32 cellular contexts compared by ENCODE assay signal in genomic region chr14:104632781-104633180, GRCh38. TPM values are rescaled to one million over a fixed set of nuclear protein-coding genes. Genes with fewer than 3 reads are reported as not detected.
A peak's percentile ranks its signal among the peaks of the same experiment; 100 is the strongest.
DNase-seq lines count a peak whose midpoint lies in the region; ATAC-seq, FAIRE-seq and TF ChIP-seq lines count a peak whose summit lies in the region.
"Had no signal": no experiment of that assay in that cellular context is flagged by ENCODE, and none has a peak within 500 bp of the region (broad histone marks: within the 10 kb centered on the region; RNA-seq: fewer than 3 reads in every experiment).

No MANE protein-coding gene starts in this region.

- no peaks in the 10 kb centered on the region for H3K4me1 ChIP-seq in osteoblast (ENCODE audit: insufficient read depth, low read length)
- H3K4me1 ChIP-seq: Caco-2, SJCRH30 had no signal

- no peaks in the 10 kb centered on the region for H4K20me1 ChIP-seq in osteoblast (ENCODE audit: insufficient read depth, low read length)

- peaks cover 5% of the 10 kb centered on the region for H3K27me3 ChIP-seq in osteoblast (ENCODE audit: insufficient read depth, low read length)

- no peak for ATAC-seq in HG03196 (IDR thresholded peaks at IDR 0.05; ENCODE audit: unreplicated experiment)
- ATAC-seq: CD8-positive, alpha-beta T cell; K562; Right ventricle myocardium inferior; SK-N-SH treated with all-trans-retinoic acid at 6 μM for 48 hours had no signal

- peak overlapping the region; percentile 90 for H3K27ac ChIP-seq in cingulate gyrus (ENCODE audit: low read depth, low read length)
- no peak overlapping the region for H3K27ac ChIP-seq in osteoblast (ENCODE audit: low read depth, low read length)
- H3K27ac ChIP-seq: A549, C4-2B, PC-9, SJCRH30 had no signal

- H3K9me3 ChIP-seq in osteoblast (ENCODE audit: low read depth, low read length), result no peaks in the 10 kb centered on the region
- H3K9me3 ChIP-seq: Caco-2, SJCRH30 had no signal

- H3K79me2 ChIP-seq in osteoblast (ENCODE audit: insufficient read depth, low read length), result no peaks in the 10 kb centered on the region

- no peak overlapping the region for H3K4me2 ChIP-seq in osteoblast (ENCODE audit: insufficient read depth, low read length)
- H3K4me2 ChIP-seq: A549, PC-9 had no signal

- DNase-seq in activated effector memory CD4-positive, alpha-beta T cell treated with anti-CD3 and anti-CD28 coated beads, Interleukin-2, amount 50 U/mL, for 16 hours, result peak; percentile 39
- DNase-seq in activated effector memory CD4-positive, alpha-beta T cell treated with Interleukin-2 at 50 U/mL for 16 hours, result no peak
- peak; percentile 25 for DNase-seq in osteoblast (ENCODE audit: insufficient read length, low spot score, missing footprints)
- no peak for DNase-seq in D721Med (ENCODE audit: insufficient read length, low spot score)
- no peak for DNase-seq in stimulated activated CD4-positive, alpha-beta T cell treated with anti-CD3 and anti-CD28 coated beads, Interleukin-4, amount 100 ng/mL, for 4 hours
- DNase-seq: AML-193; Caco-2; CD8-positive, alpha-beta T cell; DMS 273 treated with DMSO at 0.1 percent for 48 hours; DMS79 treated with DMSO at 0.1 percent for 48 hours; GF-D8; Kasumi-1; NCI-H1105; NCI-H1436 treated with DMSO at 0.1 percent for 48 hours; NCI-H187 treated with DMSO at 0.1 percent for 48 hours; NCI-H2171 treated with DMSO at 0.1 percent for 48 hours; NCI-H526 treated with DMSO at 0.1 percent for 48 hours; PC-9; SJCRH30 had no signal

- no peak overlapping the region for H3K4me3 ChIP-seq in osteoblast (ENCODE audit: insufficient read depth, low read length)
- H3K4me3 ChIP-seq: A549, K562, PC-9, SJCRH30 had no signal

- no peak for TF ChIP-seq CTCF in osteoblast (IDR thresholded peaks at IDR 0.05; ENCODE audit: extremely low read depth, low read depth, low read length)
- TF ChIP-seq CTCF in D721Med (IDR thresholded peaks at IDR 0.05; ENCODE audit: insufficient read depth, missing control alignments), result no peak

- no peak for FAIRE-seq in D721Med (lab: Jason Lieb, UNC)
- FAIRE-seq: A549, GM12891, GM19239, H54, HTR-8/SVneo, K562 had no signal

- H3K36me3 ChIP-seq in osteoblast (ENCODE audit: insufficient read depth, low read length), result no peaks in the 10 kb centered on the region
- H3K36me3 ChIP-seq: SJCRH30 had no signal

- no peak overlapping the region for H2AFZ ChIP-seq in osteoblast (ENCODE audit: low read length)
- H2AFZ ChIP-seq: PC-9 had no signal

RNA-seq across cellular contexts. Expression of gene TMEM179, which starts 28.2 kb away (rescaled TPM):
- total RNA-seq in osteoblast, result not detected in 2 replicates
- total RNA-seq: Caco-2; CD8-positive, alpha-beta T cell; K562; PC-9; Right ventricle myocardium inferior; RPMI7951; SJCRH30 had no signal

RNA-seq across cellular contexts. Expression of gene C14orf180, which starts 53.2 kb away (rescaled TPM):
- not detected in 2 replicates for total RNA-seq in osteoblast
- total RNA-seq: Caco-2; CD8-positive, alpha-beta T cell; K562; M059J; PC-9; RPMI7951; SJCRH30 had no signal

RNA-seq across cellular contexts. Expression of gene INF2, which starts 56.6 kb away (rescaled TPM):
- total RNA-seq in osteoblast, result 46.6 and 49.2 TPM in 2 replicates

Comparison
In these comparisons a context has a peak if more than half of its experiments do, and no peak if none do; other contexts are left out.
1. DNase-seq: peak in activated effector memory CD4-positive, alpha-beta T cell treated with anti-CD3 and anti-CD28 coated beads, Interleukin-2, amount 50 U/mL, for 16 hours (single experiment) and osteoblast (single experiment); none in activated effector memory CD4-positive, alpha-beta T cell treated with Interleukin-2 at 50 U/mL for 16 hours (single experiment), D721Med (single experiment) and stimulated activated CD4-positive, alpha-beta T cell treated with anti-CD3 and anti-CD28 coated beads, Interleukin-4, amount 100 ng/mL, for 4 hours (0 of 2).